ENCODE assay signal across 1 cellular context in genomic region chr1:160981584-160982411, GRCh38.
TF ChIP-seq lines count a peak whose summit lies in the region.

No MANE protein-coding gene starts in this region.

TF ChIP-seq in K562, 482 proteins besides CTCF, POLR2A, EP300 and RAD21:
- TF ChIP-seq ZNF347 (CRISPR knock-in tag; IDR thresholded peaks at IDR 0.05; ENCODE audit: low read depth), result no peak
- TF ChIP-seq, protein P1, sequence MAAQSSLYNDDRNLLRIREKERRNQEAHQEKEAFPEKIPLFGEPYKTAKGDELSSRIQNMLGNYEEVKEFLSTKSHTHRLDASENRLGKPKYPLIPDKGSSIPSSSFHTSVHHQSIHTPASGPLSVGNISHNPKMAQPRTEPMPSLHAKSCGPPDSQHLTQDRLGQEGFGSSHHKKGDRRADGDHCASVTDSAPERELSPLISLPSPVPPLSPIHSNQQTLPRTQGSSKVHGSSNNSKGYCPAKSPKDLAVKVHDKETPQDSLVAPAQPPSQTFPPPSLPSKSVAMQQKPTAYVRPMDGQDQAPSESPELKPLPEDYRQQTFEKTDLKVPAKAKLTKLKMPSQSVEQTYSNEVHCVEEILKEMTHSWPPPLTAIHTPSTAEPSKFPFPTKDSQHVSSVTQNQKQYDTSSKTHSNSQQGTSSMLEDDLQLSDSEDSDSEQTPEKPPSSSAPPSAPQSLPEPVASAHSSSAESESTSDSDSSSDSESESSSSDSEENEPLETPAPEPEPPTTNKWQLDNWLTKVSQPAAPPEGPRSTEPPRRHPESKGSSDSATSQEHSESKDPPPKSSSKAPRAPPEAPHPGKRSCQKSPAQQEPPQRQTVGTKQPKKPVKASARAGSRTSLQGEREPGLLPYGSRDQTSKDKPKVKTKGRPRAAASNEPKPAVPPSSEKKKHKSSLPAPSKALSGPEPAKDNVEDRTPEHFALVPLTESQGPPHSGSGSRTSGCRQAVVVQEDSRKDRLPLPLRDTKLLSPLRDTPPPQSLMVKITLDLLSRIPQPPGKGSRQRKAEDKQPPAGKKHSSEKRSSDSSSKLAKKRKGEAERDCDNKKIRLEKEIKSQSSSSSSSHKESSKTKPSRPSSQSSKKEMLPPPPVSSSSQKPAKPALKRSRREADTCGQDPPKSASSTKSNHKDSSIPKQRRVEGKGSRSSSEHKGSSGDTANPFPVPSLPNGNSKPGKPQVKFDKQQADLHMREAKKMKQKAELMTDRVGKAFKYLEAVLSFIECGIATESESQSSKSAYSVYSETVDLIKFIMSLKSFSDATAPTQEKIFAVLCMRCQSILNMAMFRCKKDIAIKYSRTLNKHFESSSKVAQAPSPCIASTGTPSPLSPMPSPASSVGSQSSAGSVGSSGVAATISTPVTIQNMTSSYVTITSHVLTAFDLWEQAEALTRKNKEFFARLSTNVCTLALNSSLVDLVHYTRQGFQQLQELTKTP (IDR thresholded peaks at IDR 0.05; ENCODE audit: low read depth in 1 of 2, partially characterized antibody in 2 of 2), result no peak
- no peak for TF ChIP-seq GTF2B (IDR thresholded peaks at IDR 0.05; ENCODE audit: extremely low read depth, insufficient read length)
- no peak for TF ChIP-seq ZNF165 (CRISPR knock-in tag; IDR thresholded peaks at IDR 0.05; ENCODE audit: borderline replicate concordance)
- TF ChIP-seq CAMTA2 (CRISPR knock-in tag; conservative IDR thresholded peaks at IDR 0.05), result no peak
- TF ChIP-seq ZNF668 (CRISPR knock-in tag; IDR thresholded peaks at IDR 0.05), result no peak
- TF ChIP-seq FOSL1 (tag; conservative IDR thresholded peaks at IDR 0.05), result no peak
- TF ChIP-seq ZNF217 (CRISPR knock-in tag; IDR thresholded peaks at IDR 0.05), result no peak
- TF ChIP-seq, protein P2, sequence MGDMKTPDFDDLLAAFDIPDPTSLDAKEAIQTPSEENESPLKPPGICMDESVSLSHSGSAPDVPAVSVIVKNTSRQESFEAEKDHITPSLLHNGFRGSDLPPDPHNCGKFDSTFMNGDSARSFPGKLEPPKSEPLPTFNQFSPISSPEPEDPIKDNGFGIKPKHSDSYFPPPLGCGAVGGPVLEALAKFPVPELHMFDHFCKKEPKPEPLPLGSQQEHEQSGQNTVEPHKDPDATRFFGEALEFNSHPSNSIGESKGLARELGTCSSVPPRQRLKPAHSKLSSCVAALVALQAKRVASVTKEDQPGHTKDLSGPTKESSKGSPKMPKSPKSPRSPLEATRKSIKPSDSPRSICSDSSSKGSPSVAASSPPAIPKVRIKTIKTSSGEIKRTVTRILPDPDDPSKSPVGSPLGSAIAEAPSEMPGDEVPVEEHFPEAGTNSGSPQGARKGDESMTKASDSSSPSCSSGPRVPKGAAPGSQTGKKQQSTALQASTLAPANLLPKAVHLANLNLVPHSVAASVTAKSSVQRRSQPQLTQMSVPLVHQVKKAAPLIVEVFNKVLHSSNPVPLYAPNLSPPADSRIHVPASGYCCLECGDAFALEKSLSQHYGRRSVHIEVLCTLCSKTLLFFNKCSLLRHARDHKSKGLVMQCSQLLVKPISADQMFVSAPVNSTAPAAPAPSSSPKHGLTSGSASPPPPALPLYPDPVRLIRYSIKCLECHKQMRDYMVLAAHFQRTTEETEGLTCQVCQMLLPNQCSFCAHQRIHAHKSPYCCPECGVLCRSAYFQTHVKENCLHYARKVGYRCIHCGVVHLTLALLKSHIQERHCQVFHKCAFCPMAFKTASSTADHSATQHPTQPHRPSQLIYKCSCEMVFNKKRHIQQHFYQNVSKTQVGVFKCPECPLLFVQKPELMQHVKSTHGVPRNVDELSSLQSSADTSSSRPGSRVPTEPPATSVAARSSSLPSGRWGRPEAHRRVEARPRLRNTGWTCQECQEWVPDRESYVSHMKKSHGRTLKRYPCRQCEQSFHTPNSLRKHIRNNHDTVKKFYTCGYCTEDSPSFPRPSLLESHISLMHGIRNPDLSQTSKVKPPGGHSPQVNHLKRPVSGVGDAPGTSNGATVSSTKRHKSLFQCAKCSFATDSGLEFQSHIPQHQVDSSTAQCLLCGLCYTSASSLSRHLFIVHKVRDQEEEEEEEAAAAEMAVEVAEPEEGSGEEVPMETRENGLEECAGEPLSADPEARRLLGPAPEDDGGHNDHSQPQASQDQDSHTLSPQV (IDR thresholded peaks at IDR 0.05), result no peak
- no peak for TF ChIP-seq IRF9 (tag; IDR thresholded peaks at IDR 0.05)
